In genomic region chr2:144644549-144644948, GRCh38 we compare ENCODE assay signal across 19 cellular contexts.
DNase-seq lines count a peak whose midpoint lies in the region; ATAC-seq, FAIRE-seq and TF ChIP-seq lines count a peak whose summit lies in the region.
"Had no signal": no experiment of that assay in that cellular context is flagged by ENCODE, and none has a peak within 500 bp of the region (broad histone marks: within the 10 kb centered on the region; RNA-seq: fewer than 3 reads in every experiment).

No MANE protein-coding gene starts in this region.

- TF ChIP-seq EP300 in K562 (IDR thresholded peaks at IDR 0.05; ENCODE audit: low read length) = no peak

- H3K9me3 ChIP-seq in SK-N-MC (ENCODE audit: low read depth, low read length) (no peaks in the 10 kb centered on the region), K562 (replicated peaks; ENCODE audit: control insufficient read depth, insufficient read depth, low read depth, low read length) (no peaks in the 10 kb centered on the region)
- H3K9me3 ChIP-seq: A549, Caco-2 had no signal

- H3K9ac ChIP-seq in SK-N-MC (ENCODE audit: insufficient read length) = no peak overlapping the region
- H3K9ac ChIP-seq in K562 (ENCODE audit: insufficient read depth in 1 of 2, low read depth in 2 of 2, low read length in 2 of 2) = no peak overlapping the region
- H3K9ac ChIP-seq: GM23248 had no signal

- H4K20me1 ChIP-seq in K562 (replicated peaks; ENCODE audit: control insufficient read depth, insufficient read depth, low read length) = no peaks in the 10 kb centered on the region

- DNase-seq in NCI-H82 (lab: John Stamatoyannopoulos, UW) (peak; percentile 53), NCI-H82 treated with DMSO at 0.1 percent for 48 hours (lab: John Stamatoyannopoulos, UW; ENCODE audit: unreplicated experiment) (no peak), SK-N-MC (ENCODE audit: low read depth, low spot score) (no peak), K562 (ENCODE audit: extremely low read depth in 1 of 4, low spot score in 3 of 4) (no peak), brain microvascular endothelial cell (no peak)
- DNase-seq: AML-193; Caco-2; CD4-positive, alpha-beta T cell; DMS79 treated with DMSO at 0.1 percent for 48 hours; GF-D8; GM23248; HCEC 1CT had no signal

- 0 out of 5 replicates have a peak, but pooled peaks cover 0 to 2% of the 10 kb centered on the region in 2 experiments for H3K4me1 ChIP-seq in K562 (replicated peaks in 1 of 2; ENCODE audit: control insufficient read depth in 2 of 2, insufficient read depth in 2 of 2, low read length in 2 of 2)
- H3K4me1 ChIP-seq: A549, Caco-2 had no signal

- no peak for TF ChIP-seq RAD21 in K562 (CRISPR knock-in tag; conservative IDR thresholded peaks at IDR 0.05 in 1 of 2, IDR thresholded peaks at IDR 0.05 in 1 of 2)

- H3K27me3 ChIP-seq in K562 (ENCODE audit: control insufficient read depth in 2 of 2, insufficient read depth in 2 of 2, low read length in 2 of 2) = no peaks in the 10 kb centered on the region
- H3K27me3 ChIP-seq in brain microvascular endothelial cell (replicated peaks) = no peaks in the 10 kb centered on the region

- WGBS in K562 (ENCODE audit: insufficient coverage, low coverage, missing lambda C conversion rate) = 91% methylated on average over 3 of the region's 3 CpGs

- H3K27ac ChIP-seq in SK-N-MC (peak overlapping the region; percentile 44), K562 (ENCODE audit: extremely low read depth, low read depth, low read length) (no peak overlapping the region), brain microvascular endothelial cell (no peak overlapping the region)
- H3K27ac ChIP-seq: 22Rv1, A549, C4-2B, GM23248 had no signal

- TF ChIP-seq POLR2A in K562 (conservative IDR thresholded peaks at IDR 0.05) = no peak

- H2AFZ ChIP-seq in K562 (ENCODE audit: low read depth, low read length) = peak overlapping the region; percentile 53; the same call in 1 of the 2 replicates
- H2AFZ ChIP-seq: GM23248 had no signal

- CTCF ChIA-PET in K562 (lab: Yijun Ruan, JAX; ENCODE audit: low intra/inter-chr PET ratio) = no interaction called here

- no peaks in the 10 kb centered on the region for H3K79me2 ChIP-seq in K562 (ENCODE audit: control insufficient read depth, insufficient read depth, low read length)

- ATAC-seq in K562 = no peak
- ATAC-seq in GM21576 (IDR thresholded peaks at IDR 0.05; ENCODE audit: unreplicated experiment) = no peak
- no peak for ATAC-seq in HG02623 (IDR thresholded peaks at IDR 0.05; ENCODE audit: unreplicated experiment)
- ATAC-seq in HG02678 (IDR thresholded peaks at IDR 0.05; ENCODE audit: unreplicated experiment) = no peak
- ATAC-seq: A549 had no signal

- no peaks in the 10 kb centered on the region for H3K36me3 ChIP-seq in SK-N-MC (ENCODE audit: insufficient read depth, low read length)
- H3K36me3 ChIP-seq in K562 (ENCODE audit: control insufficient read depth, insufficient read depth, low read length) = no peaks in the 10 kb centered on the region
- H3K36me3 ChIP-seq in brain microvascular endothelial cell (replicated peaks) = no peaks in the 10 kb centered on the region

- no peak for FAIRE-seq in K562 (lab: Jason Lieb, UNC)
- FAIRE-seq: A549, H54 had no signal

- no peak overlapping the region for H3K4me2 ChIP-seq in K562 (ENCODE audit: insufficient read depth, low read length)
- H3K4me2 ChIP-seq: A549 had no signal

- TF ChIP-seq CTCF in K562 (IDR thresholded peaks at IDR 0.05 in 2 of 3, conservative IDR thresholded peaks at IDR 0.05 in 1 of 3; ENCODE audit: insufficient read depth in 2 of 3, low read depth in 1 of 3, low read length in 3 of 3) (no peak), brain microvascular endothelial cell (IDR thresholded peaks at IDR 0.05; ENCODE audit: low read depth, low read length, missing control alignments) (no peak)

- in situ Hi-C loops in K562 (cut with MboI) (no loop called here), brain microvascular endothelial cell (cut with HindIII; ENCODE audit: low pct_ligation_motif_present, low sequenced_read_pairs) (no loop called here)

- H3K4me3 ChIP-seq in SK-N-MC = no peak overlapping the region
- no peak overlapping the region for H3K4me3 ChIP-seq in K562
- no peak overlapping the region for H3K4me3 ChIP-seq in brain microvascular endothelial cell (ENCODE audit: low read depth, low read length)
- H3K4me3 ChIP-seq: A549, GM23248 had no signal

- POLR2A ChIA-PET in K562 (lab: Yijun Ruan, JAX) = no interaction called here

- H3K9me1 ChIP-seq in K562 (ENCODE audit: control insufficient read depth, insufficient read depth, low read length) = no peaks in the 10 kb centered on the region

- intact Hi-C loops in K562 (cut with micrococcal nuclease) = no loop called here

- BruUV-seq in K562 (replicated peaks; lab: Mats Ljungman, UMichigan) = no TSS peak

TF ChIP-seq in K562, 482 proteins besides CTCF, POLR2A, EP300 and RAD21:
- TF ChIP-seq PRDM10 (IDR thresholded peaks at IDR 0.05; ENCODE audit: partially characterized antibody) (peak; percentile 71), ZNF511 (CRISPR knock-in tag; IDR thresholded peaks at IDR 0.05) (no peak), ZNF717 (CRISPR knock-in tag; IDR thresholded peaks at IDR 0.05) (no peak)
